In the genomic region with DNA sequence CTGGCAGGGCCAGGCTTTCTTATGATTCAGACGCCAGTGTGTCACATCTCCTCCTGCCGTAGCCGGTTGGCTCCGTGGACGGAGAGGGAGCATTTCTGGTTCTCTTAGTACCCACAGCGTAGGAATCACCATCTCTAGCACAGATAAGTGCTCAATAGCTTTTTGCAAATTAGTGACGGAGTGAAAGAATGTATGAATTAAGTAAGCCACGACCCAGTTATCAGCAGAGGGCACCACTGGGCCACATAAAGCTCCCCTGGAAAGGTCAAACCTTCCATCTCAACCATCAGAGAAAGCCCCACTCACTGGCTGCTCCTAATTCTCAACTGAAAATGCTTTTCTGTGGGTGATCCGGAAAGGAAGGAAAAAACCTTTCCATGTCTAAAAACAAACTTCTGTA, we compare ENCODE assay signal across 10 cellular contexts.
A peak's percentile ranks its signal among the peaks of the same experiment; 100 is the strongest.
DNase-seq lines count a peak whose midpoint lies in the region; FAIRE-seq and TF ChIP-seq lines count a peak whose summit lies in the region.
"Had no signal": no experiment of that assay in that cellular context is flagged by ENCODE, and none has a peak within 500 bp of the region (broad histone marks: within the 10 kb centered on the region; RNA-seq: fewer than 3 reads in every experiment).

No MANE protein-coding gene starts in this region.

- no peaks in the 10 kb centered on the region for H3K9me3 Mint-ChIP-seq in endothelial cell (ENCODE audit: unreplicated experiment)

- no peaks in the 10 kb centered on the region for H3K79me2 ChIP-seq in smooth muscle cell (ENCODE audit: low read depth)

- H4K20me1 ChIP-seq in smooth muscle cell (ENCODE audit: low read depth) = no peaks in the 10 kb centered on the region

- H3K9ac ChIP-seq in smooth muscle cell (ENCODE audit: low read depth) = no peak overlapping the region

- FAIRE-seq in frontal cortex (lab: Jason Lieb, UNC) = no peak

- no peaks in the 10 kb centered on the region for H3K4me1 ChIP-seq in smooth muscle cell (ENCODE audit: low read depth)
- no peaks in the 10 kb centered on the region for H3K4me1 ChIP-seq in suprapubic skin

- DNase-seq in NCI-H524 (lab: John Stamatoyannopoulos, UW) (peak; percentile 32 to 72), NCI-H524 treated with DMSO at 0.1 percent for 48 hours (lab: John Stamatoyannopoulos, UW) (no peak), NCI-H748 (lab: John Stamatoyannopoulos, UW; ENCODE audit: unreplicated experiment) (peak; percentile 88), endothelial cell (ENCODE audit: low spot score) (peak; percentile 47), smooth muscle cell (lab: John Stamatoyannopoulos, UW; ENCODE audit: unreplicated experiment) (no peak), T-helper 9 cell (no peak), suprapubic skin (ENCODE audit: low spot score in 2 of 2) (no peak), frontal cortex (ENCODE audit: low spot score in 2 of 2) (no peak)
- DNase-seq: activated CD4-positive, CD25-positive, alpha-beta regulatory T cell; MV-4-11 had no signal

- H3K4me3 ChIP-seq in smooth muscle cell = no peak overlapping the region
- no peak overlapping the region for H3K4me3 ChIP-seq in suprapubic skin

- no peak overlapping the region for H2AFZ ChIP-seq in smooth muscle cell (ENCODE audit: low read depth)

- no peaks in the 10 kb centered on the region for H3K36me3 Mint-ChIP-seq in endothelial cell (ENCODE audit: low read depth, unreplicated experiment)

- no peaks in the 10 kb centered on the region for H3K27me3 Mint-ChIP-seq in endothelial cell (ENCODE audit: unreplicated experiment)

- H3K27ac ChIP-seq in smooth muscle cell (ENCODE audit: low read depth) = no peak overlapping the region
- H3K27ac ChIP-seq in suprapubic skin = no peak overlapping the region

- H3K36me3 ChIP-seq in smooth muscle cell (ENCODE audit: low read depth) = no peaks in the 10 kb centered on the region
- H3K36me3 ChIP-seq in suprapubic skin = no peaks in the 10 kb centered on the region

- TF ChIP-seq EP300 in suprapubic skin (IDR thresholded peaks at IDR 0.05) = no peak

- TF ChIP-seq CTCF in endothelial cell (IDR thresholded peaks at IDR 0.05; ENCODE audit: unreplicated experiment) (no peak), smooth muscle cell (IDR thresholded peaks at IDR 0.05; ENCODE audit: borderline replicate concordance, insufficient read depth, poor library complexity, severe bottlenecking) (peak; percentile 32), suprapubic skin (IDR thresholded peaks at IDR 0.05) (no peak)

- H3K9me3 ChIP-seq in smooth muscle cell (replicated peaks; ENCODE audit: low read depth) (no peaks in the 10 kb centered on the region), suprapubic skin (no peaks in the 10 kb centered on the region)

- H3F3A ChIP-seq in smooth muscle cell (ENCODE audit: low read depth) = no peaks in the 10 kb centered on the region

- H3K4me1 Mint-ChIP-seq in endothelial cell (ENCODE audit: unreplicated experiment) = peaks cover 4% of the 10 kb centered on the region

- no peak overlapping the region for H3K4me2 ChIP-seq in smooth muscle cell

- H3K27me3 ChIP-seq in smooth muscle cell (ENCODE audit: low read depth) = no peaks in the 10 kb centered on the region
- no peaks in the 10 kb centered on the region for H3K27me3 ChIP-seq in suprapubic skin

- no peak overlapping the region for H3K27ac Mint-ChIP-seq in endothelial cell (ENCODE audit: unreplicated experiment)

- TF ChIP-seq POLR2A in suprapubic skin (IDR thresholded peaks at IDR 0.05) = no peak

- no peak overlapping the region for H3K4me3 Mint-ChIP-seq in endothelial cell (ENCODE audit: unreplicated experiment)

- WGBS in smooth muscle cell (ENCODE audit: low lambda C conversion rate) = 43% methylated on average over 9 of the region's 9 CpGs
- 65% methylated on average over 9 of the region's 9 CpGs for WGBS in suprapubic skin

Comparison
In these comparisons a context has a peak if more than half of its experiments do, and no peak if none do; other contexts are left out.
1. DNase-seq: peak in NCI-H524 (2 of 2), NCI-H748 (single experiment) and endothelial cell (single experiment); none in NCI-H524 treated with DMSO at 0.1 percent for 48 hours (single experiment), smooth muscle cell (single experiment), T-helper 9 cell (single experiment), suprapubic skin (0 of 2) and frontal cortex (0 of 2).